ENCODE assay signal across 8 cellular contexts in genomic region chr4:42398448-42399355, GRCh38. TPM values are rescaled to one million over a fixed set of nuclear protein-coding genes. Genes with fewer than 3 reads are reported as not detected.
DNase-seq lines count a peak whose midpoint lies in the region; ATAC-seq, FAIRE-seq and TF ChIP-seq lines count a peak whose summit lies in the region.

No MANE protein-coding gene starts in this region.

- no peak overlapping the region for H2BK20ac ChIP-seq in H9 (ENCODE audit: low read depth, low read length, poor library complexity, severe bottlenecking)

- no peak overlapping the region for H3K14ac ChIP-seq in H9 (ENCODE audit: insufficient read depth, low read length)

- no peak overlapping the region for H3T11ph ChIP-seq in H9 (ENCODE audit: low read length)

- no peaks in the 10 kb centered on the region for H3K4me1 ChIP-seq in A549
- peaks cover 5% of the 10 kb centered on the region; the same call in 1 of the 2 replicates for H3K4me1 ChIP-seq in H9 (ENCODE audit: insufficient read depth, low read length)
- H3K4me1 ChIP-seq in breast epithelium: no peaks in the 10 kb centered on the region
- H3K4me1 ChIP-seq in mesodermal cell (ENCODE audit: control insufficient read depth, insufficient read depth, low read length, poor library complexity, severe bottlenecking): no peaks in the 10 kb centered on the region

- peak overlapping the region; percentile 34; the same call in 1 of the 3 replicates for H3K4me3 ChIP-seq in A549
- peak overlapping the region; percentile 41 to 64 (median 50) for H3K4me3 ChIP-seq in breast epithelium
- H3K4me3 ChIP-seq in mesodermal cell (ENCODE audit: extremely low read depth, insufficient read depth, low read length, poor library complexity, severe bottlenecking): peak overlapping the region; percentile 38

- H3K79me1 ChIP-seq in H9 (ENCODE audit: insufficient read depth, low read depth, low read length, poor library complexity, severe bottlenecking): no peaks in the 10 kb centered on the region

- WGBS in A549 (ENCODE audit: missing lambda C conversion rate): 18% methylated on average over 49 of the region's 53 CpGs
- WGBS in H9 (ENCODE audit: extremely low coverage, insufficient read length, low lambda C conversion rate): no CpG with 5 or more reads among the region's 53 CpGs
- WGBS in mesodermal cell (ENCODE audit: insufficient coverage in 2 of 2), 2 experiments: 0 to 1% methylated on average over 37 to 38 of the region's 53 CpGs

- no peak overlapping the region for H3K18ac ChIP-seq in H9 (ENCODE audit: insufficient read length, low read depth, low read length)

- peak overlapping the region; percentile 68 to 92 for H3K4me3 Mint-ChIP-seq in H9

- no peak overlapping the region for H3K9ac ChIP-seq in H9 (ENCODE audit: extremely low read depth, insufficient read length, low read length)

- POLR2A ChIA-PET in A549 (lab: Yijun Ruan, JAX): no interaction called here

- intact Hi-C loops in breast epithelium (cut with DNase I; ENCODE audit: low total_unique reads): no loop called here

- H3K4me1 Mint-ChIP-seq in H9: peaks cover 43 to 55% of the 10 kb centered on the region in 2 experiments

- peaks cover 32% of the 10 kb centered on the region for H3K23me2 ChIP-seq in H9 (ENCODE audit: insufficient read length, low read depth, low read length, poor library complexity, severe bottlenecking)

- H4K8ac ChIP-seq in H9 (replicated peaks; ENCODE audit: insufficient read length, low read depth, low read length): no peak overlapping the region

- H2AK5ac ChIP-seq in H9 (ENCODE audit: insufficient read length, low read length): no peak overlapping the region

- H4K5ac ChIP-seq in H9 (ENCODE audit: insufficient read length, low read depth, low read length): no peak overlapping the region

- peaks cover 0 to 2% (median 0%) of the 10 kb centered on the region in 3 experiments; a peak in 1 of 7 replicates for H3K36me3 Mint-ChIP-seq in H9 (ENCODE audit: insufficient read depth in 1 of 3, low read depth in 3 of 3)

- no peak overlapping the region for H3K23ac ChIP-seq in H9 (ENCODE audit: insufficient read length, low read depth, low read length)

- no peaks in the 10 kb centered on the region for H4K20me1 ChIP-seq in H9 (ENCODE audit: control insufficient read depth, insufficient read depth, insufficient read length)

- H3K27ac Mint-ChIP-seq in H9: peak overlapping the region in 2 of 3 experiments; percentile 27 to 80; a peak in 2 of 7 replicates

- no peak overlapping the region for H2BK12ac ChIP-seq in H9 (ENCODE audit: insufficient read length, low read depth, low read length)

- no peaks in the 10 kb centered on the region; a peak in 1 of 5 replicates for H3K9me3 Mint-ChIP-seq in H9

- TF ChIP-seq EP300 in A549 (IDR thresholded peaks at IDR 0.05): no peak

- no peak overlapping the region for H3K56ac ChIP-seq in H9 (ENCODE audit: insufficient read length, low read depth, low read length)

- no peak overlapping the region for H2BK15ac ChIP-seq in H9 (ENCODE audit: low read depth, low read length)

- no peaks in the 10 kb centered on the region for H3K9me3 ChIP-seq in A549
- H3K9me3 ChIP-seq in H9 (ENCODE audit: control insufficient read depth, low read depth, low read length): no peaks in the 10 kb centered on the region
- H3K9me3 ChIP-seq in breast epithelium: no peaks in the 10 kb centered on the region
- no peaks in the 10 kb centered on the region for H3K9me3 ChIP-seq in mesodermal cell (ENCODE audit: control insufficient read depth, low read length)

- TF ChIP-seq CTCF in A549 (IDR thresholded peaks at IDR 0.05): no peak
- TF ChIP-seq CTCF in H9 (conservative IDR thresholded peaks at IDR 0.05): peak; percentile 53
- TF ChIP-seq CTCF in breast epithelium (IDR thresholded peaks at IDR 0.05): no peak

- ATAC-seq in A549 (peak in 1 of 2 experiments; percentile 49; a peak in 2 of 6 replicates), HG02840 (IDR thresholded peaks at IDR 0.05; ENCODE audit: low FRiP score, unreplicated experiment) (no peak)

- H3K36me3 ChIP-seq in breast epithelium (no peaks in the 10 kb centered on the region), mesodermal cell (ENCODE audit: control insufficient read depth, insufficient read depth, low read length) (no peaks in the 10 kb centered on the region)

- H3K27ac ChIP-seq in A549 (no peak overlapping the region), H9 (ENCODE audit: insufficient read length, low read depth, low read length) (no peak overlapping the region), breast epithelium (no peak overlapping the region), mesodermal cell (ENCODE audit: low read depth, low read length, severe bottlenecking) (no peak overlapping the region)

- H2AFZ ChIP-seq in H9 (ENCODE audit: low read length): no peak overlapping the region

- H3K4me2 ChIP-seq in A549 (peak overlapping the region; percentile 81), H9 (ENCODE audit: insufficient read depth, insufficient read length, low read length) (peak overlapping the region; percentile 57)

- no peaks in the 10 kb centered on the region for H3K79me2 ChIP-seq in H9 (ENCODE audit: insufficient read depth, low read length)

- no peak overlapping the region for H2BK120ac ChIP-seq in H9 (ENCODE audit: low read depth, low read length, poor library complexity, severe bottlenecking)

- no peak overlapping the region for H3K4ac ChIP-seq in H9 (ENCODE audit: low read depth, low read length)

- peaks cover 86% of the 10 kb centered on the region for H3K27me3 Mint-ChIP-seq in H9 (ENCODE audit: low read depth)

- TF ChIP-seq POLR2A in A549 (IDR thresholded peaks at IDR 0.05; ENCODE audit: low read length) (no peak), breast epithelium (IDR thresholded peaks at IDR 0.05) (no peak)

- H4K91ac ChIP-seq in H9 (ENCODE audit: insufficient read length, low read depth, low read length): no peak overlapping the region

- H3K27me3 ChIP-seq in H9 (ENCODE audit: insufficient read depth, low read length) (peaks cover 42% of the 10 kb centered on the region), breast epithelium (peaks cover 0 to 62% of the 10 kb centered on the region in 2 donors)

- TF ChIP-seq RAD21 in A549 (conservative IDR thresholded peaks at IDR 0.05 in 1 of 2, IDR thresholded peaks at IDR 0.05 in 1 of 2): no peak

- CTCF ChIA-PET in A549 (lab: Yijun Ruan, JAX): interaction anchor here (0.6 kb wide), 1 partner anchor 19 kb away, joined by 3 read pairs; no protein-coding TSS in a partner anchor

- H2BK5ac ChIP-seq in H9 (ENCODE audit: insufficient read length, low read length): no peak overlapping the region

- no peak for FAIRE-seq in A549 (lab: Jason Lieb, UNC)

- DNase-seq in A549 (ENCODE audit: low read depth in 1 of 2, low spot score in 1 of 2): no peak
- DNase-seq in H9: peak; percentile 63
- no peak for DNase-seq in breast epithelium (ENCODE audit: low spot score in 2 of 2)
- DNase-seq in NCI-H187 treated with DMSO at 0.1 percent for 48 hours (lab: John Stamatoyannopoulos, UW): no peak
- no peak for DNase-seq in NCI-H446 (lab: John Stamatoyannopoulos, UW)
- no peak for DNase-seq in HPDE6-E6E7 (ENCODE audit: extremely low spot score)

TF ChIP-seq in A549, 52 proteins besides CTCF, POLR2A, EP300 and RAD21:
- TF ChIP-seq FOXS1 (CRISPR knock-in tag; IDR thresholded peaks at IDR 0.05): no peak
- TF ChIP-seq TP53 (CRISPR knock-in tag; IDR thresholded peaks at IDR 0.05): no peak
- TF ChIP-seq MAZ (IDR thresholded peaks at IDR 0.05; ENCODE audit: borderline replicate concordance, low read depth, low read length): no peak

RNA-seq across cellular contexts. Expression of gene SHISA3, which starts 1.4 kb away (rescaled TPM):
- polyA plus RNA-seq in A549 (2011; rRNA removed) (not detected in 2 replicates), A549 (2017; fragmentation: RNase III; extraction: RNeasy Plus Mini Kit Qiagen cat#74134 plus additional on column Dnase treatment) (not detected in 3 replicates)
- 0.03 and 0.09 TPM in 2 replicates for polyA plus RNA-seq in A549 (2012; cell fraction: cytosol; rRNA removed)
- 0.06 TPM in 1 of 2 replicates, not detected in the other for polyA plus RNA-seq in A549 (2012; cell fraction: nucleus; rRNA removed)
- polyA minus RNA-seq in A549 (2011; rRNA and poly(A)+ RNA removed): 0.08 TPM in 1 of 2 replicates, not detected in the other
- total RNA-seq in H9 (2021) (1.7 and 2.0 TPM in 2 replicates), breast epithelium (1 to 10 TPM in 1 of 3 donors, under 1 TPM in 2; 0.33 to 3.8 (median 0.73) TPM)
- polyA plus RNA-seq in mesodermal cell (2013, experiment 1 of 2): 0.88 TPM
- polyA plus RNA-seq in mesodermal cell (2013, experiment 2 of 2): 1.5 TPM
